In genomic region chr16:18341417-18341960, GRCh38 we compare ENCODE assay signal across 4 cellular contexts. TPM values are rescaled to one million over a fixed set of nuclear protein-coding genes. Genes with fewer than 3 reads are reported as not detected.
"Had no signal": no experiment of that assay in that cellular context is flagged by ENCODE, and none has a peak within 500 bp of the region (broad histone marks: within the 10 kb centered on the region; RNA-seq: fewer than 3 reads in every experiment).

No MANE protein-coding gene starts in this region.

RNA-seq across cellular contexts. Expression of gene NPIPA8, which starts 5.0 kb away (rescaled TPM):
- total RNA-seq: activated T-cell treated with anti-CD3 and anti-CD28 coated beads, Interleukin-2, amount 50 U/mL, for 72 hours; ascending aorta; RPMI7951; SJSA1 had no signal
